In the genomic region with DNA sequence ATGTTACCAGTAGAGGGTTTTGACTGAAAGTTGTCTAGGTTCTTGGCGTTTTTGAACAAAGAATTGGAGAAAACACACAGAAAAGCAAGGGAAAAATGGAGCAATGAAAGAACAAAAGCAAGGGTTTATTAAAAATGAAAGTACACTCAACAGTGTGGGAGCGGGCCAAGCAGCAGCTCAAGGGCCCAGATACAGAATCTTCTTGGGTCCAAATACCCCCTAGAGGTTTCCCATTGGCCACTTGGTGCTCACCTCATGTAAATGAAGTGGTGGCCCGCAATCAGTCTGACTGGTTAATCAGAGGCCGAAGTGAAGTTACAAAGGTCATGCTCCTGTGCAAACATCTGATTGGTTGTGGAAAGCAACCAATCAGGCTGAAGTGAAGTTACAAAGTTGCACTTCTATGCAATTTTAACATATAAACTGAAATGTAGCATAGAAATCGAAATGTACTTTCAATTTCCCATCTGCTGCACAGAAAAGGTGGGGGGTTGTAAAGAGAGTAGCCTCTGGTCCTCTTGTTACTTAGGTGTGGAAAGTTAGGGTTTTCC, we compare ENCODE assay signal across 11 cellular contexts. TPM values are rescaled to one million over a fixed set of nuclear protein-coding genes. Genes with fewer than 3 reads are reported as not detected.
DNase-seq lines count a peak whose midpoint lies in the region; ATAC-seq, FAIRE-seq and TF ChIP-seq lines count a peak whose summit lies in the region.
"Had no signal": no experiment of that assay in that cellular context is flagged by ENCODE, and none has a peak within 500 bp of the region (broad histone marks: within the 10 kb centered on the region; RNA-seq: fewer than 3 reads in every experiment).

No MANE protein-coding gene starts in this region.

- peak overlapping the region; percentile 49 for H3K9ac ChIP-seq in DND-41 (ENCODE audit: low read depth, low read length)
- peak overlapping the region; percentile 68; the same call in 1 of the 2 replicates for H3K9ac ChIP-seq in OCI-LY3 (ENCODE audit: low read length)
- H3K9ac ChIP-seq in neural progenitor cell: no peak overlapping the region

- H3K79me2 ChIP-seq in DND-41 (ENCODE audit: insufficient read depth, low read length): peaks cover 74% of the 10 kb centered on the region
- peaks cover 30% of the 10 kb centered on the region for H3K79me2 ChIP-seq in OCI-LY3 (ENCODE audit: low read length)
- H3K79me2 ChIP-seq in neural progenitor cell (ENCODE audit: low read depth): no peaks in the 10 kb centered on the region

- H3K4me1 Mint-ChIP-seq in neural progenitor cell: peaks cover 11% of the 10 kb centered on the region

- ATAC-seq in DND-41 (ENCODE audit: insufficient read depth, low read depth) (no peak), HG02588 (IDR thresholded peaks at IDR 0.05; ENCODE audit: unreplicated experiment) (no peak), HG02623 (IDR thresholded peaks at IDR 0.05; ENCODE audit: unreplicated experiment) (no peak)
- ATAC-seq: esophagus mucosa had no signal

- TF ChIP-seq CTCF in DND-41 (IDR thresholded peaks at IDR 0.05; ENCODE audit: borderline replicate concordance, extremely low read depth, low read length, poor library complexity, severe bottlenecking) (no peak), OCI-LY3 (IDR thresholded peaks at IDR 0.05; ENCODE audit: low read depth, low read length) (no peak), neural progenitor cell (IDR thresholded peaks at IDR 0.05) (no peak)

- no peaks in the 10 kb centered on the region for H3K27me3 Mint-ChIP-seq in neural progenitor cell (ENCODE audit: insufficient read depth, low read depth)

- peak overlapping the region; percentile 79 for H3K27ac ChIP-seq in DND-41 (ENCODE audit: low read length)
- peak overlapping the region; percentile 68 for H3K27ac ChIP-seq in OCI-LY3 (ENCODE audit: low read length)
- H3K27ac ChIP-seq in neural progenitor cell: no peak overlapping the region

- no peaks in the 10 kb centered on the region for H3K9me3 ChIP-seq in DND-41 (ENCODE audit: insufficient read depth, low read length, severe bottlenecking)
- H3K9me3 ChIP-seq in OCI-LY3 (ENCODE audit: insufficient read depth, low read length): no peaks in the 10 kb centered on the region
- no peaks in the 10 kb centered on the region for H3K9me3 ChIP-seq in neural progenitor cell (ENCODE audit: low read depth)

- no peak overlapping the region for H3K27ac Mint-ChIP-seq in neural progenitor cell

- peaks cover 14% of the 10 kb centered on the region for H3F3A ChIP-seq in neural progenitor cell (ENCODE audit: low read depth)

- DNase-seq in DND-41: no peak
- peak; percentile 68 for DNase-seq in activated effector memory CD4-positive, alpha-beta T cell treated with anti-CD3 and anti-CD28 coated beads, Interleukin-2, amount 50 U/mL, for 16 hours
- DNase-seq in neural progenitor cell (ENCODE audit: low spot score): no peak
- no peak for DNase-seq in D341Med (ENCODE audit: low spot score)
- no peak for DNase-seq in frontal cortex (ENCODE audit: low spot score in 2 of 2)
- DNase-seq: Calu3 had no signal

- H4K20me1 ChIP-seq in DND-41 (ENCODE audit: insufficient read depth, low read length) (peaks cover 60% of the 10 kb centered on the region), OCI-LY3 (ENCODE audit: insufficient read depth, low read length) (no peaks in the 10 kb centered on the region), neural progenitor cell (ENCODE audit: low read depth) (no peaks in the 10 kb centered on the region)

- H3K4me3 ChIP-seq in DND-41 (ENCODE audit: low read depth in 1 of 2, low read length in 2 of 2) (no peak overlapping the region), OCI-LY3 (ENCODE audit: low read length) (peak overlapping the region; percentile 76), neural progenitor cell (no peak overlapping the region)

- H2AFZ ChIP-seq in DND-41 (ENCODE audit: low read depth, low read length) (no peak overlapping the region), OCI-LY3 (ENCODE audit: low read depth, low read length) (peak overlapping the region; percentile 58; the same call in 1 of the 2 replicates), neural progenitor cell (replicated peaks) (peak overlapping the region; percentile 37)

- H3K9me3 Mint-ChIP-seq in neural progenitor cell: no peaks in the 10 kb centered on the region

- no peak for FAIRE-seq in frontal cortex (lab: Jason Lieb, UNC)

- peak overlapping the region; percentile 94 for H3K4me3 Mint-ChIP-seq in neural progenitor cell

- H3K36me3 ChIP-seq in DND-41 (ENCODE audit: insufficient read depth, low read length): peaks cover 69% of the 10 kb centered on the region
- H3K36me3 ChIP-seq in OCI-LY3 (replicated peaks; ENCODE audit: low read depth, low read length): peaks cover 5% of the 10 kb centered on the region
- no peaks in the 10 kb centered on the region for H3K36me3 ChIP-seq in neural progenitor cell

- H3K36me3 Mint-ChIP-seq in neural progenitor cell: no peaks in the 10 kb centered on the region

- H3K4me1 ChIP-seq in DND-41 (ENCODE audit: insufficient read depth, low read length) (peaks cover 52% of the 10 kb centered on the region), OCI-LY3 (ENCODE audit: low read length) (peaks cover 49% of the 10 kb centered on the region), neural progenitor cell (peaks cover 6% of the 10 kb centered on the region)

- H3K4me2 ChIP-seq in DND-41 (ENCODE audit: insufficient read depth, low read length) (peak overlapping the region; percentile 71; the same call in 1 of the 2 replicates), OCI-LY3 (ENCODE audit: low read length) (peak overlapping the region; percentile 96), neural progenitor cell (no peak overlapping the region)

- H3K27me3 ChIP-seq in DND-41 (ENCODE audit: insufficient read depth, low read length, poor library complexity): no peaks in the 10 kb centered on the region
- no peaks in the 10 kb centered on the region for H3K27me3 ChIP-seq in OCI-LY3 (ENCODE audit: low read depth, low read length)
- peaks cover 7% of the 10 kb centered on the region for H3K27me3 ChIP-seq in neural progenitor cell

RNA-seq across cellular contexts. Expression of a gene that starts 1.9 kb away (rescaled TPM):
- total RNA-seq in neural progenitor cell (ENCODE audit: low replicate concordance): 19.4 TPM in 2 replicates
- total RNA-seq in frontal cortex: 7.3 TPM

RNA-seq across cellular contexts. Expression of a gene that starts 27.2 kb away (rescaled TPM):
- 0.03 and 0.07 TPM in 2 replicates for total RNA-seq in neural progenitor cell (ENCODE audit: low replicate concordance)
- total RNA-seq in frontal cortex: 0.41 TPM

RNA-seq across cellular contexts. Expression of a gene that starts 52.5 kb away (rescaled TPM):
- not detected in 2 replicates for total RNA-seq in neural progenitor cell (ENCODE audit: low replicate concordance)
- not detected for total RNA-seq in frontal cortex
- total RNA-seq: Calu3, esophagus mucosa, osteocyte had no signal
